ENCODE assay signal across 1 cellular context in the genomic region with DNA sequence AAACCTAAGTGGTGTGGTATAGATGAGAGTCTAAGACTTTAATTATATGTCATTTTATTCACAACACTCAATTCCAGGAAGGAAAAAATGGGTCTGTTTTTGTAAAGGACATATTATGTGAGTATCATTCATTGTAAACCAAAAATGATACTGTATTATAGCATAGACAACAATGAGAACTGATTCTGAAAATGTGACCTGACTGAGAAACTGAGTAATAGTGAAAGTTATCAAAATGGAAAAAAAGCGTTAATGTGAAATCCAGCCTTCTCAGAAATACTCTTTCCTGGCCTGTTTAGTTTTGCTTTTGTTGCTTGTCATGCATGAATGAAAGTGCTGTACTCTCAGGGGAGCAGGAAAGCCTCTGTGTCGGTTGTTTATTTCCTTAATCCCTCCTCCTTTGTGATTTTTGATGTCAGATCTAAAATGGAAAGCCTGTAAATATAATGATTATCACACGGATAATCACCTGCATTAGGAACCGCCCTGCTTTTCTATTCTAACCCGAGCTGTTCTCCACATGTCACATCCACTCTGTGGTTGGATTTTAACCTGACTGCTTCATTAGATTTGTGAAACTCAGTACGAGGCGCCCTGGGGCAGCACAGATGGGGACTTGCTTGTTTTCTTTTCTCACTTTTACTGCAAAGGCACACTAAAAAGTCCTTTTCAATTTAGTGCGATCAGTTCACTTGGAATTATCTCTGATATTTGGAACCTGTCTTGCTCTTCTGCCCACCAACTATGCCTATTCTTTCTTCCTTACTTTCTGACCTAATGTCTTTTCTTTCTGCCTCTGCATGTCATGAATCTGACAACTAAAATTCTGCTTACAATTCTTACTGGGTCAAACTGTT.
A peak's percentile ranks its signal among the peaks of the same experiment; 100 is the strongest.
TF ChIP-seq lines count a peak whose summit lies in the region.

No MANE protein-coding gene starts in this region.

TF ChIP-seq in GM12878, 131 proteins besides CTCF, POLR2A, EP300 and RAD21 (continued from another document):
- TF ChIP-seq, protein P1, sequence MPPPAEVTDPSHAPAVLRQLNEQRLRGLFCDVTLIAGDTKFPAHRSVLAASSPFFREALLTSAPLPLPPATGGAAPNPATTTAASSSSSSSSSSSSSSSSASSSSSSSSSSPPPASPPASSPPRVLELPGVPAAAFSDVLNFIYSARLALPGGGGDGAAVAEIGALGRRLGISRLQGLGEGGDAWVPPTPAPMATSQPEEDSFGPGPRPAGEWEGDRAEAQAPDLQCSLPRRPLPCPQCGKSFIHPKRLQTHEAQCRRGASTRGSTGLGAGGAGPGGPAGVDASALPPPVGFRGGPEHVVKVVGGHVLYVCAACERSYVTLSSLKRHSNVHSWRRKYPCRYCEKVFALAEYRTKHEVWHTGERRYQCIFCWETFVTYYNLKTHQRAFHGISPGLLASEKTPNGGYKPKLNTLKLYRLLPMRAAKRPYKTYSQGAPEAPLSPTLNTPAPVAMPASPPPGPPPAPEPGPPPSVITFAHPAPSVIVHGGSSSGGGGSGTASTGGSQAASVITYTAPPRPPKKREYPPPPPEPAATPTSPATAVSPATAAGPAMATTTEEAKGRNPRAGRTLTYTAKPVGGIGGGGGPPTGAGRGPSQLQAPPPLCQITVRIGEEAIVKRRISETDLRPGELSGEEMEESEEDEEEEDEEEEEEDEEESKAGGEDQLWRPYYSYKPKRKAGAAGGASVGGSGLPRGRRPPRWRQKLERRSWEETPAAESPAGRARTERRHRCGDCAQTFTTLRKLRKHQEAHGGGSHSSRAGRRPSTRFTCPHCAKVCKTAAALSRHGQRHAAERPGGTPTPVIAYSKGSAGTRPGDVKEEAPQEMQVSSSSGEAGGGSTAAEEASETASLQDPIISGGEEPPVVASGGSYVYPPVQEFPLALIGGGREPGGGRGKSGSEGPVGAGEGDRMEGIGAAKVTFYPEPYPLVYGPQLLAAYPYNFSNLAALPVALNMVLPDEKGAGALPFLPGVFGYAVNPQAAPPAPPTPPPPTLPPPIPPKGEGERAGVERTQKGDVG (CRISPR knock-in tag; IDR thresholded peaks at IDR 0.05), result no peak
- peak; percentile 67; the same call in 1 of the 2 replicates for TF ChIP-seq POLR2AphosphoS5 (IDR thresholded peaks at IDR 0.05; ENCODE audit: low read length)
- peak; percentile 94 for TF ChIP-seq JUND (IDR thresholded peaks at IDR 0.05; ENCODE audit: low read depth, low read length)
- peak; percentile 91; the same call in 1 of the 2 replicates for TF ChIP-seq MTA3 (IDR thresholded peaks at IDR 0.05; ENCODE audit: borderline replicate concordance, low read length)
- peak; percentile 79; the same call in 1 of the 2 replicates for TF ChIP-seq ZNF24 (IDR thresholded peaks at IDR 0.05)
- TF ChIP-seq IKZF2 (IDR thresholded peaks at IDR 0.05), result peak; percentile 100
- peak; percentile 98 for TF ChIP-seq GATAD2B (conservative IDR thresholded peaks at IDR 0.05; ENCODE audit: low read depth)
- TF ChIP-seq, protein P2, sequence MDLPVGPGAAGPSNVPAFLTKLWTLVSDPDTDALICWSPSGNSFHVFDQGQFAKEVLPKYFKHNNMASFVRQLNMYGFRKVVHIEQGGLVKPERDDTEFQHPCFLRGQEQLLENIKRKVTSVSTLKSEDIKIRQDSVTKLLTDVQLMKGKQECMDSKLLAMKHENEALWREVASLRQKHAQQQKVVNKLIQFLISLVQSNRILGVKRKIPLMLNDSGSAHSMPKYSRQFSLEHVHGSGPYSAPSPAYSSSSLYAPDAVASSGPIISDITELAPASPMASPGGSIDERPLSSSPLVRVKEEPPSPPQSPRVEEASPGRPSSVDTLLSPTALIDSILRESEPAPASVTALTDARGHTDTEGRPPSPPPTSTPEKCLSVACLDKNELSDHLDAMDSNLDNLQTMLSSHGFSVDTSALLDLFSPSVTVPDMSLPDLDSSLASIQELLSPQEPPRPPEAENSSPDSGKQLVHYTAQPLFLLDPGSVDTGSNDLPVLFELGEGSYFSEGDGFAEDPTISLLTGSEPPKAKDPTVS (IDR thresholded peaks at IDR 0.05; ENCODE audit: low read depth, low read length), result no peak
TF ChIP-seq in GM12878: peak in this region for 64.
